20 cellular contexts compared by ENCODE assay signal in the genomic region with DNA sequence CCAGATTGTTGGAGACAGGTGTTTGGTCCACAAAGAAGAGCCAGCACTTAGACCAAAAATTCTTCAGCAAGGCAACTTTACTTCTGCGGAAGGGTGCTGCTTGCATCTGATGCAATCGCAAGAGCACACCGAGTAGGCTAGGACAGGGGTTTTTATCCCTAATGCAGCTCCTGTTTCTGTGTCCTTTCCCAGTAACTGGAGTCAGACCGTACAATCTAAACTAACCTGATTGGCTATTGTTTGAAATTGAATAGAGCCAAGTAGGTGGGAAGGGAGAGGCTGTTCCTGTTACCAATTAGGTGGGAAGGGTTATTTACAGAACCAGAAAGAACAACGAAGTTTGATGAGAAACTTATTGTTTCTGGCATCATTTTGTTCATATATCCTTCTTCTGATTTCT.
DNase-seq lines count a peak whose midpoint lies in the region; ATAC-seq, FAIRE-seq and TF ChIP-seq lines count a peak whose summit lies in the region.
"Had no signal": no experiment of that assay in that cellular context is flagged by ENCODE, and none has a peak within 500 bp of the region (broad histone marks: within the 10 kb centered on the region; RNA-seq: fewer than 3 reads in every experiment).

No MANE protein-coding gene starts in this region.

- no peaks in the 10 kb centered on the region for H3K9me3 Mint-ChIP-seq in neural progenitor cell
- no peaks in the 10 kb centered on the region for H3K9me3 Mint-ChIP-seq in endothelial cell (ENCODE audit: unreplicated experiment)

- H4K91ac ChIP-seq in H1 (replicated peaks; ENCODE audit: insufficient read length, low read length): no peak overlapping the region
- H4K91ac ChIP-seq in neuronal stem cell (ENCODE audit: low read depth, low read length, poor library complexity): no peak overlapping the region

- H4K8ac ChIP-seq in H1 (ENCODE audit: extremely low read depth, insufficient read depth, low read length) (no peak overlapping the region), neuronal stem cell (ENCODE audit: low read depth, low read length) (no peak overlapping the region)

- H3K9ac ChIP-seq in H1 (replicated peaks in 1 of 4; ENCODE audit: extremely low read depth in 1 of 4, low read depth in 3 of 4, low read length in 3 of 4) (no peak overlapping the region), neural progenitor cell (no peak overlapping the region), neuronal stem cell (ENCODE audit: low read depth, low read length, poor library complexity) (no peak overlapping the region)

- H3K4me1 ChIP-seq in A549 (no peaks in the 10 kb centered on the region), H1 (replicated peaks in 1 of 4; ENCODE audit: control insufficient read depth in 3 of 4, insufficient read depth in 4 of 4, low read length in 3 of 4) (no peaks in the 10 kb centered on the region), neural progenitor cell (peaks cover 14% of the 10 kb centered on the region), neuronal stem cell (ENCODE audit: control insufficient read depth in 2 of 2, insufficient read depth in 1 of 2, low read depth in 1 of 2, low read length in 2 of 2) (peaks cover 0 to 4% of the 10 kb centered on the region in 2 donors)

- no peak overlapping the region for H4K5ac ChIP-seq in H1 (ENCODE audit: insufficient read length, low read depth, low read length)

- peaks cover 13% of the 10 kb centered on the region for H3K4me1 Mint-ChIP-seq in neural progenitor cell
- H3K4me1 Mint-ChIP-seq in endothelial cell (ENCODE audit: unreplicated experiment): peaks cover 10% of the 10 kb centered on the region

- peak overlapping the region; percentile 95 for H2AFZ ChIP-seq in H1 (ENCODE audit: low read length)
- H2AFZ ChIP-seq in neural progenitor cell (replicated peaks): peak overlapping the region; percentile 85
- H2AFZ ChIP-seq in neuronal stem cell (ENCODE audit: low read length): no peak overlapping the region

- WGBS in A549 (ENCODE audit: missing lambda C conversion rate): 38% methylated on average over 5 of the region's 5 CpGs
- 79% methylated on average over 5 of the region's 5 CpGs; no CpG with 5 or more reads in 1 of the 2 experiments for WGBS in H1 (ENCODE audit: extremely low coverage in 1 of 2, insufficient coverage in 1 of 2, insufficient read length in 1 of 2, insufficient replicate concordance in 2 of 2, low coverage in 1 of 2, low lambda C conversion rate in 2 of 2, missing lambda C conversion rate in 1 of 2), 2 experiments
- no CpG with 5 or more reads among the region's 5 CpGs for WGBS in neuronal stem cell (ENCODE audit: extremely low coverage in 2 of 2, insufficient read length in 2 of 2, insufficient replicate concordance in 1 of 2), 2 donors

- TF ChIP-seq EP300 in A549 (IDR thresholded peaks at IDR 0.05) (no peak), H1 (IDR thresholded peaks at IDR 0.05; ENCODE audit: borderline replicate concordance in 1 of 2, low read depth in 2 of 2, low read length in 2 of 2) (no peak)

- FAIRE-seq in A549 (lab: Jason Lieb, UNC) (peak; percentile 13), H1 (lab: Jason Lieb, UNC) (no peak)
- FAIRE-seq: G401.6, HTR-8/SVneo had no signal

- H3K4me3 ChIP-seq in A549 (no peak overlapping the region), H1 (ENCODE audit: extremely low read depth in 1 of 4, insufficient read depth in 2 of 4, low read depth in 3 of 4, low read length in 4 of 4) (no peak overlapping the region), neural progenitor cell (no peak overlapping the region), neuronal stem cell (ENCODE audit: low read length in 2 of 2) (no peak overlapping the region)

- TF ChIP-seq RAD21 in A549 (conservative IDR thresholded peaks at IDR 0.05 in 1 of 2, IDR thresholded peaks at IDR 0.05 in 1 of 2) (no peak), H1 (IDR thresholded peaks at IDR 0.05 in 1 of 2, conservative IDR thresholded peaks at IDR 0.05 in 1 of 2; ENCODE audit: low read depth in 2 of 2, low read length in 2 of 2) (no peak)

- no peaks in the 10 kb centered on the region for H3K27me3 Mint-ChIP-seq in neural progenitor cell (ENCODE audit: insufficient read depth, low read depth)
- H3K27me3 Mint-ChIP-seq in endothelial cell (ENCODE audit: unreplicated experiment): peaks cover 4% of the 10 kb centered on the region

- TF ChIP-seq POLR2A in A549 (IDR thresholded peaks at IDR 0.05; ENCODE audit: low read length) (no peak), H1 (IDR thresholded peaks at IDR 0.05; ENCODE audit: control extremely low read depth in 1 of 2, low read depth in 2 of 2, low read length in 2 of 2) (no peak)

- H3K27ac Mint-ChIP-seq in neural progenitor cell: no peak overlapping the region
- H3K27ac Mint-ChIP-seq in endothelial cell (ENCODE audit: unreplicated experiment): no peak overlapping the region

- H2BK5ac ChIP-seq in H1 (ENCODE audit: low read depth, low read length) (no peak overlapping the region), neuronal stem cell (ENCODE audit: low read length) (no peak overlapping the region)

- H3K36me3 ChIP-seq in H1 (ENCODE audit: control insufficient read depth in 2 of 4, insufficient read depth in 4 of 4, low read length in 3 of 4) (no peaks in the 10 kb centered on the region), neural progenitor cell (no peaks in the 10 kb centered on the region), neuronal stem cell (replicated peaks in 1 of 2; ENCODE audit: control insufficient read depth in 2 of 2, insufficient read depth in 2 of 2, low read length in 2 of 2) (no peaks in the 10 kb centered on the region)

- POLR2A ChIA-PET in A549 (lab: Yijun Ruan, JAX): no interaction called here
- POLR2A ChIA-PET in H1 (lab: Charles Lee; ENCODE audit: partially characterized antibody): no interaction called here

- H2AK5ac ChIP-seq in H1 (ENCODE audit: low read depth, low read length): no peak overlapping the region
- H2AK5ac ChIP-seq in neuronal stem cell (ENCODE audit: low read depth, low read length): no peak overlapping the region

- no peaks in the 10 kb centered on the region for H3K79me2 ChIP-seq in H1 (ENCODE audit: control insufficient read depth in 1 of 2, insufficient read depth in 2 of 2, low read length in 2 of 2)
- no peaks in the 10 kb centered on the region for H3K79me2 ChIP-seq in neural progenitor cell (ENCODE audit: low read depth)

- no peak overlapping the region for H3K27ac ChIP-seq in A549
- H3K27ac ChIP-seq in H1 (ENCODE audit: low read depth, low read length): no peak overlapping the region
- no peak overlapping the region for H3K27ac ChIP-seq in neural progenitor cell
- H3K27ac ChIP-seq in neuronal stem cell (replicated peaks; ENCODE audit: low read length): no peak overlapping the region
- H3K27ac ChIP-seq: C4-2B had no signal

- H3K4me2 ChIP-seq in A549 (no peak overlapping the region), H1 (ENCODE audit: insufficient read depth in 1 of 2, low read depth in 2 of 2, low read length in 2 of 2) (no peak overlapping the region), neural progenitor cell (peak overlapping the region; percentile 51), neuronal stem cell (ENCODE audit: insufficient read depth, low read length, poor library complexity, severe bottlenecking) (no peak overlapping the region)

- no peak overlapping the region for H3K4me3 Mint-ChIP-seq in neural progenitor cell
- no peak overlapping the region for H3K4me3 Mint-ChIP-seq in endothelial cell (ENCODE audit: unreplicated experiment)

- H3K9me3 ChIP-seq in A549: no peaks in the 10 kb centered on the region
- H3K9me3 ChIP-seq in H1 (ENCODE audit: insufficient read depth in 2 of 2, low read depth in 1 of 2, low read length in 1 of 2): no peaks in the 10 kb centered on the region
- no peaks in the 10 kb centered on the region for H3K9me3 ChIP-seq in neural progenitor cell (ENCODE audit: low read depth)
- H3K9me3 ChIP-seq in neuronal stem cell (replicated peaks in 1 of 2; ENCODE audit: control insufficient read depth in 2 of 2, insufficient read depth in 1 of 2, low read depth in 1 of 2, low read length in 2 of 2): no peaks in the 10 kb centered on the region

- no peaks in the 10 kb centered on the region for H3K27me3 ChIP-seq in H1 (replicated peaks in 1 of 4; ENCODE audit: control insufficient read depth in 3 of 4, extremely low read depth in 1 of 4, insufficient read depth in 3 of 4, low read length in 3 of 4)
- no peaks in the 10 kb centered on the region for H3K27me3 ChIP-seq in neural progenitor cell
- H3K27me3 ChIP-seq in neuronal stem cell (ENCODE audit: control insufficient read depth in 3 of 3, insufficient read depth in 3 of 3, low read depth in 1 of 3, low read length in 3 of 3): peaks cover 0 to 36% (median 0%) of the 10 kb centered on the region in 3 experiments

- no peaks in the 10 kb centered on the region for H3F3A ChIP-seq in neural progenitor cell (ENCODE audit: low read depth)

- H3K18ac ChIP-seq in H1 (ENCODE audit: extremely low read depth, low read length): no peak overlapping the region
- no peak overlapping the region for H3K18ac ChIP-seq in neuronal stem cell (ENCODE audit: low read length)

- H3K23ac ChIP-seq in H1 (ENCODE audit: insufficient read length): no peak overlapping the region
- H3K23ac ChIP-seq in neuronal stem cell (ENCODE audit: low read depth, low read length, poor library complexity): no peak overlapping the region

- no peak overlapping the region for H3K14ac ChIP-seq in H1 (ENCODE audit: insufficient read length)
- no peak overlapping the region for H3K14ac ChIP-seq in neuronal stem cell (ENCODE audit: low read length)

- ATAC-seq in A549: no peak
- ATAC-seq in GM21717 (IDR thresholded peaks at IDR 0.05; ENCODE audit: unreplicated experiment): no peak

- TF ChIP-seq CTCF in A549 (IDR thresholded peaks at IDR 0.05) (no peak), H1 (IDR thresholded peaks at IDR 0.05; ENCODE audit: control extremely low read depth in 1 of 3, insufficient read depth in 1 of 3, low read depth in 1 of 3, low read length in 3 of 3) (no peak), neural progenitor cell (IDR thresholded peaks at IDR 0.05) (no peak), endothelial cell (IDR thresholded peaks at IDR 0.05; ENCODE audit: unreplicated experiment) (no peak)

- H2BK12ac ChIP-seq in H1 (ENCODE audit: low read depth, low read length) (no peak overlapping the region), neuronal stem cell (ENCODE audit: low read length) (no peak overlapping the region)

- no peaks in the 10 kb centered on the region for H3K36me3 Mint-ChIP-seq in neural progenitor cell
- no peaks in the 10 kb centered on the region for H3K36me3 Mint-ChIP-seq in endothelial cell (ENCODE audit: low read depth, unreplicated experiment)

- CTCF ChIA-PET in A549 (lab: Yijun Ruan, JAX): no interaction called here
- CTCF ChIA-PET in H1 (lab: Charles Lee; ENCODE audit: partially characterized antibody): interaction anchor here (1.2 to 1.5 kb wide), 2 partner anchors 17 to 36 kb away, joined by 4 read pairs; no protein-coding TSS in a partner anchor

- H4K20me1 ChIP-seq in H1 (replicated peaks in 1 of 2; ENCODE audit: control insufficient read depth in 1 of 2, insufficient read depth in 2 of 2, low read length in 2 of 2): no peaks in the 10 kb centered on the region
- no peaks in the 10 kb centered on the region for H4K20me1 ChIP-seq in neural progenitor cell (ENCODE audit: low read depth)

- H3K79me1 ChIP-seq in H1 (ENCODE audit: low read depth, low read length) (no peaks in the 10 kb centered on the region), neuronal stem cell (ENCODE audit: low read depth, low read length) (no peaks in the 10 kb centered on the region)

- DNase-seq in A549 (ENCODE audit: low read depth in 1 of 2, low spot score in 1 of 2) (no peak), COR-L47 (lab: John Stamatoyannopoulos, UW) (peak; percentile 4), H1 (ENCODE audit: low read depth in 1 of 2, low spot score in 2 of 2) (no peak), neural progenitor cell (ENCODE audit: low spot score) (peak; percentile 32), neuronal stem cell (ENCODE audit: low spot score) (no peak), endothelial cell (ENCODE audit: low spot score) (no peak)
- DNase-seq: AML-193, DMS 273 treated with DMSO at 0.1 percent for 48 hours, HCEC 1CT, IMR-90, Karpas-422, NCI-H1048, NCI-H1436 treated with DMSO at 0.1 percent for 48 hours, NCI-H2029, NCI-H774, RPMI8226 had no signal

- no peak overlapping the region for H2BK15ac ChIP-seq in H1 (ENCODE audit: low read length)
- H2BK15ac ChIP-seq in neuronal stem cell (ENCODE audit: low read length): no peak overlapping the region

- H3K23me2 ChIP-seq in H1 (ENCODE audit: low read depth, low read length): no peaks in the 10 kb centered on the region

- H3K4ac ChIP-seq in H1 (replicated peaks; ENCODE audit: insufficient read length, low read depth, low read length) (no peak overlapping the region), neuronal stem cell (ENCODE audit: low read length) (no peak overlapping the region)

- no peak overlapping the region for H2BK120ac ChIP-seq in H1 (replicated peaks; ENCODE audit: low read depth, low read length)
- H2BK120ac ChIP-seq in neuronal stem cell (ENCODE audit: low read depth, low read length): no peak overlapping the region

- H2BK20ac ChIP-seq in H1 (ENCODE audit: low read length): no peak overlapping the region

- no peak overlapping the region for H3K56ac ChIP-seq in H1 (replicated peaks; ENCODE audit: insufficient read length, low read depth, low read length)

Comparison
In these comparisons a context has a peak if more than half of its experiments do, and no peak if none do; other contexts are left out.
1. DNase-seq: peak in COR-L47 (single experiment) and neural progenitor cell (single experiment); none in A549 (0 of 2), H1 (0 of 2), neuronal stem cell (single experiment) and endothelial cell (single experiment).